Comparison of ENCODE assay signal across 26 cellular contexts in the genomic region with DNA sequence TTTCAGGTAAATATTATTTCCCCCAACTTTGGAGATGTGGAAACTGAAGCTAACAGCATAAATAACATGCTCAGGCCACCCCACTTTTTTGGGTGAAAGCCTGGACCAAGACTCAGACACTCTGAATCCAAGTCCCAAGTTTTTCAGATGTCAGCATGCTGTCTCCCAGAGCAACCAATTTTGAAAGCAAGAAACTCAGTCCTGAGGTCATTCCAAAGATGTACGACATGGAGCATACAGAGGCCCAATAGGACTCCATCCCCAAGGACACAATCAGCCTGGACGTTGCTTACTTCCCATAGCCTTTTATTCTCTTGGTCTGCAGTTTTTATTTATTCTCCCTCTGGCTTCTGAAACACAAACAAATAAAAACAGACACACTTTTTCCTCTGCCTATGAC. TPM values are rescaled to one million over a fixed set of nuclear protein-coding genes. Genes with fewer than 3 reads are reported as not detected.
DNase-seq lines count a peak whose midpoint lies in the region; ATAC-seq and TF ChIP-seq lines count a peak whose summit lies in the region.
"Had no signal": no experiment of that assay in that cellular context is flagged by ENCODE, and none has a peak within 500 bp of the region (broad histone marks: within the 10 kb centered on the region; RNA-seq: fewer than 3 reads in every experiment).

No MANE protein-coding gene starts in this region.

- no peak for TF ChIP-seq CTCF in psoas muscle (IDR thresholded peaks at IDR 0.05)

- peaks cover 2% of the 10 kb centered on the region for H3K27me3 Mint-ChIP-seq in activated CD4-positive, alpha-beta memory T cell treated with anti-CD3 and anti-CD28 coated beads for 36 hours
- H3K27me3 Mint-ChIP-seq: progenitor cell of endocrine pancreas had no signal

- H3K27ac ChIP-seq in right cardiac atrium (ENCODE audit: low read length): no peak overlapping the region
- peak overlapping the region; percentile 30 for H3K27ac ChIP-seq in psoas muscle
- H3K27ac ChIP-seq: 22Rv1, skin epidermis had no signal

- H3K4me3 ChIP-seq in right cardiac atrium (ENCODE audit: low read length) (no peak overlapping the region), psoas muscle (no peak overlapping the region)
- H3K4me3 ChIP-seq: skin epidermis, transverse colon had no signal

- H3K4me1 ChIP-seq in right cardiac atrium (ENCODE audit: control insufficient read depth, insufficient read depth, low read length) (no peaks in the 10 kb centered on the region), psoas muscle (no peaks in the 10 kb centered on the region)
- H3K4me1 ChIP-seq: transverse colon had no signal

- CTCF ChIA-PET in activated CD4-positive, alpha-beta memory T cell treated with anti-CD3 and anti-CD28 coated beads for 36 hours (lab: Charles Lee): no interaction called here

- POLR2A ChIA-PET in activated CD4-positive, alpha-beta memory T cell treated with anti-CD3 and anti-CD28 coated beads for 36 hours (lab: Charles Lee): no interaction called here

- H3K27me3 ChIP-seq in right cardiac atrium (ENCODE audit: control insufficient read depth, insufficient read depth) (no peaks in the 10 kb centered on the region), psoas muscle (ENCODE audit: insufficient read depth in 3 of 3, low read length in 2 of 3) (no peaks in the 10 kb centered on the region)
- H3K27me3 ChIP-seq: transverse colon had no signal

- intact Hi-C loops in Right ventricle myocardium inferior (cut with DNase I) (no loop called here), cardiac septum (cut with DNase I) (no loop called here), right cardiac atrium (cut with DNase I) (no loop called here), psoas muscle (cut with DNase I) (loop anchor here in 1 of 2 donors (5.0 kb wide), 1 partner anchor 33 kb away; no protein-coding TSS in a partner anchor)
- intact Hi-C loops in activated CD4-positive, alpha-beta memory T cell treated with anti-CD3 and anti-CD28 coated beads for 36 hours (cut with micrococcal nuclease): no loop called here

- H3K9me3 Mint-ChIP-seq in activated CD4-positive, alpha-beta memory T cell treated with anti-CD3 and anti-CD28 coated beads for 36 hours: peaks cover 16% of the 10 kb centered on the region

- no peaks in the 10 kb centered on the region for H3K36me3 Mint-ChIP-seq in activated CD4-positive, alpha-beta memory T cell treated with anti-CD3 and anti-CD28 coated beads for 36 hours

- no peak for DNase-seq in Right ventricle myocardium inferior (ENCODE audit: missing footprints)
- DNase-seq in cardiac septum (ENCODE audit: low spot score): no peak
- no peak for DNase-seq in right cardiac atrium
- no peak for DNase-seq in psoas muscle
- DNase-seq in NCI-H1436 treated with DMSO at 0.1 percent for 48 hours (lab: John Stamatoyannopoulos, UW): no peak
- DNase-seq in SW480 (ENCODE audit: low spot score): no peak
- DNase-seq in activated CD4-positive, alpha-beta memory T cell treated with anti-CD3 and anti-CD28 coated beads for 36 hours: no peak
- DNase-seq: activated CD4-positive, alpha-beta T cell treated with anti-CD3 and anti-CD28 coated beads for 1 hour; activated CD8-positive, alpha-beta T cell treated with anti-CD3 and anti-CD28 coated beads, Interleukin-2, amount 10 ng/mL, durations not matched to agents 7 days and 5 days; central memory CD4-positive, alpha-beta T cell; DND-41; HFFc6; Karpas-422; kidney glomerular epithelial cell; MV-4-11; NCI-H146; SK-N-SH; stimulated activated CD8-positive, alpha-beta memory T cell treated with anti-CD3 and anti-CD28 coated beads, Interleukin-4, amount 100 ng/mL, for 48 hours; T-helper 2 cell; transverse colon had no signal

- ATAC-seq in Right ventricle myocardium inferior: peak; percentile 64
- peak; percentile 46 to 64 for ATAC-seq in right cardiac atrium
- ATAC-seq in psoas muscle: peak in 1 of 4 donors; percentile 42
- no peak for ATAC-seq in GM18519 (IDR thresholded peaks at IDR 0.05; ENCODE audit: low FRiP score, unreplicated experiment)
- ATAC-seq: activated CD8-positive, alpha-beta T cell treated with anti-CD3 and anti-CD28 coated beads, Interleukin-2, amount 10 ng/mL, durations not matched to agents 7 days and 5 days; activated naive CD4-positive, alpha-beta T cell treated with anti-CD3 and anti-CD28 coated beads, Interleukin-2, amount 50 U/mL, for 72 hours; HepG2 had no signal

- WGBS in right cardiac atrium: 46% methylated on average over 2 of the region's 2 CpGs
- WGBS in psoas muscle, 3 donors: 56 to 64% (median 59%) methylated on average over 2 of the region's 2 CpGs

- H3K9me3 ChIP-seq in right cardiac atrium (ENCODE audit: control insufficient read depth, low read length) (no peaks in the 10 kb centered on the region), psoas muscle (no peaks in the 10 kb centered on the region)
- H3K9me3 ChIP-seq: SK-N-SH had no signal

- H3K4me1 Mint-ChIP-seq in activated CD4-positive, alpha-beta memory T cell treated with anti-CD3 and anti-CD28 coated beads for 36 hours (ENCODE audit: low read depth): no peaks in the 10 kb centered on the region

- no peaks in the 10 kb centered on the region for H3K36me3 ChIP-seq in psoas muscle (ENCODE audit: insufficient read depth in 1 of 2, low read depth in 1 of 2)
- H3K36me3 ChIP-seq: transverse colon had no signal

- H3K4me3 Mint-ChIP-seq in activated CD4-positive, alpha-beta memory T cell treated with anti-CD3 and anti-CD28 coated beads for 36 hours: no peak overlapping the region
- H3K4me3 Mint-ChIP-seq: activated CD8-positive, alpha-beta T cell treated with anti-CD3 and anti-CD28 coated beads, Interleukin-2, amount 10 ng/mL, durations not matched to agents 7 days and 5 days; HFFc6 had no signal

- no peak overlapping the region for H3K27ac Mint-ChIP-seq in activated CD4-positive, alpha-beta memory T cell treated with anti-CD3 and anti-CD28 coated beads for 36 hours
- H3K27ac Mint-ChIP-seq: activated CD8-positive, alpha-beta T cell treated with anti-CD3 and anti-CD28 coated beads, Interleukin-2, amount 10 ng/mL, durations not matched to agents 7 days and 5 days; activated naive CD4-positive, alpha-beta T cell treated with anti-CD3 and anti-CD28 coated beads, Interleukin-2, amount 50 U/mL, for 72 hours; HFFc6; progenitor cell of endocrine pancreas had no signal

RNA-seq across cellular contexts. Expression of a gene that starts 47.2 kb away (rescaled TPM):
- total RNA-seq in Right ventricle myocardium inferior (28.5 TPM), cardiac septum (20.5 TPM), right cardiac atrium (10 to 100 TPM; 17.4 to 20.5 (median 20.2) TPM), psoas muscle (10 to 100 TPM; 46.5 to 72.2 (median 55.8) TPM)
- polyA plus RNA-seq in right cardiac atrium (10.0 TPM), psoas muscle (10 to 100 TPM; 11.9 to 26.4 (median 21.3) TPM)
- 10 to 100 TPM; 10.2 TPM for total RNA-seq in activated CD4-positive, alpha-beta memory T cell treated with anti-CD3 and anti-CD28 coated beads for 36 hours
